23 cellular contexts compared by ENCODE assay signal in the genomic region with DNA sequence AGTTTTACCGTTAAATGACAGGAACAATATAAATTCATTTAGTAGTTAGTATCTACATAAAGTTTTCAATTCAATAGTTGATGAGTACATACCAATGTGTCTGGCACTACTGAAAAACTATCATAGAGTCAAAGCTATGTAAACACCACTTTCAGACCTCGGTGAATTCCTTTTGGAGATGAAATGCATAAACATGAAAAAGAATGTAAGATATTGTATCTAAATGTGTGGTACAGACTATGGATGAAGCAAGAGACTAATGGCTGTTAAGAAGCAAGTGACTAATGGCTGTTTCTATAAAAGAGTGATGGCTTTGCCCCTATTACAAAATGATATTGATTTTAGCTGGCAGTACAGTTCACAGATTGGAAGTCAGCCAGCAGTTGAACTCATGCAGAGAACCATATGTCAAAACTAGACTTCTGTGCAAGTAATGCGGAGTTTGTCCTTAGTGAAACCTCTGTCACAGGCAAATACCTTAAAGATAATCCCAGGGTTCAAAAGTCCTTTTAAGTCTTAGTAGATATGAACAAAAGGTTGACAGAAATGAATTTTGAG.
DNase-seq lines count a peak whose midpoint lies in the region; ATAC-seq and TF ChIP-seq lines count a peak whose summit lies in the region.
"Had no signal": no experiment of that assay in that cellular context is flagged by ENCODE, and none has a peak within 500 bp of the region (broad histone marks: within the 10 kb centered on the region; RNA-seq: fewer than 3 reads in every experiment).

No MANE protein-coding gene starts in this region.

- H3K36me3 ChIP-seq in RWPE2 (ENCODE audit: low read depth): no peaks in the 10 kb centered on the region
- H3K36me3 ChIP-seq: BE2C, neural progenitor cell, tibial nerve had no signal

- peaks cover 4% of the 10 kb centered on the region for H3K9me3 Mint-ChIP-seq in progenitor cell of endocrine pancreas (ENCODE audit: low read depth)
- H3K9me3 Mint-ChIP-seq: neural progenitor cell had no signal

- DNase-seq in HS-5 (ENCODE audit: low read depth) (peak; percentile 29), NCI-H1694 (lab: John Stamatoyannopoulos, UW) (peak; percentile 62), RWPE2 (ENCODE audit: low spot score) (no peak), fibroblast of the aortic adventitia (ENCODE audit: low read depth) (peak; percentile 18), progenitor cell of endocrine pancreas (ENCODE audit: low spot score, unreplicated experiment) (no peak), HT-29 (ENCODE audit: low spot score) (no peak), glomerular visceral epithelial cell (ENCODE audit: extremely low spot score) (no peak)
- DNase-seq: activated CD4-positive, alpha-beta memory T cell treated with anti-CD3 and anti-CD28 coated beads for 36 hours; activated naive CD8-positive, alpha-beta T cell treated with anti-CD3 and anti-CD28 coated beads, Interleukin-2, amount 10 ng/mL, durations not matched to agents 7 days and 5 days; BE2C; Calu3; GDM1; MV-4-11; NCI-H526 treated with DMSO at 0.1 percent for 48 hours; retina; RPMI8226; stimulated activated naive B cell treated with anti-CD40 and anti-IgM and Interleukin-4, amounts not matched to agents 10 μg/mL and 1 μg/mL and 100 μg/mL, for 72 hours; T-helper 1 cell had no signal

- no peak for TF ChIP-seq CTCF in RWPE2 (IDR thresholded peaks at IDR 0.05; ENCODE audit: poor library complexity, severe bottlenecking)
- TF ChIP-seq CTCF in fibroblast of the aortic adventitia (IDR thresholded peaks at IDR 0.05; ENCODE audit: insufficient read depth, low read length): no peak
- no peak for TF ChIP-seq CTCF in progenitor cell of endocrine pancreas (IDR thresholded peaks at IDR 0.05; ENCODE audit: unreplicated experiment)

- peak; percentile 36; the same call in 2 of the 3 replicates for ATAC-seq in RWPE2 (ENCODE audit: low read depth)
- ATAC-seq: esophagus mucosa; GM23338; stimulated activated naive B cell treated with anti-CD40 and anti-IgM and Interleukin-4, amounts not matched to agents 10 μg/mL and 1 μg/mL and 100 μg/mL, for 72 hours had no signal

- H3K27me3 ChIP-seq in RWPE2 (ENCODE audit: insufficient read depth, poor library complexity, severe bottlenecking): no peaks in the 10 kb centered on the region
- H3K27me3 ChIP-seq: BE2C, neural progenitor cell, tibial nerve had no signal

- H3K27me3 Mint-ChIP-seq in progenitor cell of endocrine pancreas: no peaks in the 10 kb centered on the region
- H3K27me3 Mint-ChIP-seq: activated CD4-positive, alpha-beta memory T cell treated with anti-CD3 and anti-CD28 coated beads for 36 hours; activated naive CD8-positive, alpha-beta T cell treated with anti-CD3 and anti-CD28 coated beads, Interleukin-2, amount 10 ng/mL, durations not matched to agents 7 days and 5 days; stimulated activated naive B cell treated with anti-CD40 and anti-IgM and Interleukin-4, amounts not matched to agents 10 μg/mL and 1 μg/mL and 100 μg/mL, for 72 hours had no signal

- H3K36me3 Mint-ChIP-seq in progenitor cell of endocrine pancreas (ENCODE audit: insufficient read depth): no peaks in the 10 kb centered on the region
- H3K36me3 Mint-ChIP-seq: activated CD4-positive, alpha-beta memory T cell treated with anti-CD3 and anti-CD28 coated beads for 36 hours; activated naive CD8-positive, alpha-beta T cell treated with anti-CD3 and anti-CD28 coated beads, Interleukin-2, amount 10 ng/mL, durations not matched to agents 7 days and 5 days; mesothelial cell of epicardium; neural progenitor cell; stimulated activated naive B cell treated with anti-CD40 and anti-IgM and Interleukin-4, amounts not matched to agents 10 μg/mL and 1 μg/mL and 100 μg/mL, for 72 hours had no signal

- H3K4me1 Mint-ChIP-seq in progenitor cell of endocrine pancreas (ENCODE audit: low read depth): no peaks in the 10 kb centered on the region
- H3K4me1 Mint-ChIP-seq: activated naive CD8-positive, alpha-beta T cell treated with anti-CD3 and anti-CD28 coated beads, Interleukin-2, amount 10 ng/mL, durations not matched to agents 7 days and 5 days; GM23338; neural progenitor cell; stimulated activated naive B cell treated with anti-CD40 and anti-IgM and Interleukin-4, amounts not matched to agents 10 μg/mL and 1 μg/mL and 100 μg/mL, for 72 hours had no signal

- H3K27ac Mint-ChIP-seq in progenitor cell of endocrine pancreas: no peak overlapping the region
- H3K27ac Mint-ChIP-seq: activated CD4-positive, alpha-beta memory T cell treated with anti-CD3 and anti-CD28 coated beads for 36 hours; activated naive CD8-positive, alpha-beta T cell treated with anti-CD3 and anti-CD28 coated beads, Interleukin-2, amount 10 ng/mL, durations not matched to agents 7 days and 5 days; GM23338; mesothelial cell of epicardium; neural progenitor cell; stimulated activated naive B cell treated with anti-CD40 and anti-IgM and Interleukin-4, amounts not matched to agents 10 μg/mL and 1 μg/mL and 100 μg/mL, for 72 hours had no signal

- no peaks in the 10 kb centered on the region for H3K9me3 ChIP-seq in RWPE2 (ENCODE audit: severe bottlenecking)
- H3K9me3 ChIP-seq: BE2C had no signal

- H3K4me3 ChIP-seq in RWPE2 (ENCODE audit: severe bottlenecking) (no peak overlapping the region), fibroblast of the aortic adventitia (ENCODE audit: low read depth, low read length) (no peak overlapping the region)
- H3K4me3 ChIP-seq: GM23338, neural progenitor cell, tibial nerve had no signal

- no peak overlapping the region for H3K4me3 Mint-ChIP-seq in progenitor cell of endocrine pancreas (ENCODE audit: low read depth)
- H3K4me3 Mint-ChIP-seq: activated CD4-positive, alpha-beta memory T cell treated with anti-CD3 and anti-CD28 coated beads for 36 hours; activated naive CD8-positive, alpha-beta T cell treated with anti-CD3 and anti-CD28 coated beads, Interleukin-2, amount 10 ng/mL, durations not matched to agents 7 days and 5 days; GM23338; mesothelial cell of epicardium; neural progenitor cell; stimulated activated naive B cell treated with anti-CD40 and anti-IgM and Interleukin-4, amounts not matched to agents 10 μg/mL and 1 μg/mL and 100 μg/mL, for 72 hours had no signal

- H3K4me1 ChIP-seq in RWPE2 (ENCODE audit: insufficient read depth, poor library complexity, severe bottlenecking): peaks cover 4% of the 10 kb centered on the region
- H3K4me1 ChIP-seq: BE2C, neural progenitor cell, tibial nerve had no signal

- no peak overlapping the region for H3K27ac ChIP-seq in RWPE2 (ENCODE audit: poor library complexity, severe bottlenecking)
- H3K27ac ChIP-seq: neural progenitor cell, tibial nerve had no signal

Comparison
In these comparisons a context has a peak if more than half of its experiments do, and no peak if none do; other contexts are left out.
1. DNase-seq: peak in HS-5 (single experiment), NCI-H1694 (single experiment) and fibroblast of the aortic adventitia (single experiment); none in RWPE2 (single experiment), progenitor cell of endocrine pancreas (single experiment), HT-29 (single experiment) and glomerular visceral epithelial cell (single experiment).